ENCODE assay signal across 8 cellular contexts in the genomic region with DNA sequence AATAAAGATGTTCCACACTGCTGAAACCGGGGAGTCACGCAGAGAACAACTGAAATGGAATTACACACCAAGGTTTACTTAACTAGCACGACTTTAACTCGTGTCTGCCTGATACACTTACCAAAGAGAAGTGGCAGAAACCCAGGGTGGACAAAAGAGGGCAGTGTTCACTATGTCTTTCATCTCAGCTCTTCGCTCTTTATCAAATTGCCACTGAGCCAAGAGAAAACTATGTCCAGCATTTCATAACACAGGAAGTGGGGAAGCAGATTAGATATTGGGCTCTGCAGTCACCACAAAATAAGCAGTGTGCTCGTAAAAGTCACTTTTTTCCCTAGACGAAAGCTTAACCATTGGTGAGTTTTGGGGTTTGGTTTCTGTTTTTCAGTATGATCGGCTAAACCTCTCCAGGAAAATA.
DNase-seq lines count a peak whose midpoint lies in the region; ATAC-seq and TF ChIP-seq lines count a peak whose summit lies in the region.

No MANE protein-coding gene starts in this region.

- H3K4me3 Mint-ChIP-seq in nephron progenitor cell, result peak overlapping the region; percentile 59

- no peaks in the 10 kb centered on the region for H3K9me3 ChIP-seq in BLaER1 treated with 17β-estradiol and CSF1 and Interleukin-3, amounts not matched to agents 10 nM and 100 nM (replicated peaks in 1 of 11)

- H4K20me1 ChIP-seq in BLaER1 treated with 17β-estradiol and CSF1 and Interleukin-3, amounts not matched to agents 10 nM and 100 nM, result no peaks in the 10 kb centered on the region

- peaks cover 11 to 44% (median 20%) of the 10 kb centered on the region in 10 experiments; a peak in 19 of 20 replicates for H3K4me1 ChIP-seq in BLaER1 treated with 17β-estradiol and CSF1 and Interleukin-3, amounts not matched to agents 10 nM and 100 nM

- DNase-seq in NCI-H146 treated with DMSO at 0.1 percent for 48 hours (lab: John Stamatoyannopoulos, UW; ENCODE audit: unreplicated experiment), result peak; percentile 95
- peak; percentile 56 for DNase-seq in T1000 (lab: John Stamatoyannopoulos, UW)
- peak; percentile 96 for DNase-seq in fibroblast of peridontal ligament (ENCODE audit: extremely low read depth)
- peak; percentile 16 for DNase-seq in nephron progenitor cell
- DNase-seq in NCI-H446 treated with DMSO at 0.1 percent for 48 hours (lab: John Stamatoyannopoulos, UW), result no peak

- peak; percentile 58 for TF ChIP-seq CTCF in nephron progenitor cell (IDR thresholded peaks at IDR 0.05)

- H3K4me1 Mint-ChIP-seq in nephron progenitor cell, result peaks cover 51% of the 10 kb centered on the region

- H3K9me3 Mint-ChIP-seq in nephron progenitor cell, result no peaks in the 10 kb centered on the region

- no peaks in the 10 kb centered on the region for H3K27me3 ChIP-seq in BLaER1 treated with 17β-estradiol and CSF1 and Interleukin-3, amounts not matched to agents 10 nM and 100 nM

- H3K27me3 Mint-ChIP-seq in nephron progenitor cell (ENCODE audit: low read depth, poor library complexity), result peaks cover 11% of the 10 kb centered on the region

- H3K27ac Mint-ChIP-seq in nephron progenitor cell, result peak overlapping the region; percentile 55

- H3K9ac ChIP-seq in BLaER1 treated with 17β-estradiol and CSF1 and Interleukin-3, amounts not matched to agents 10 nM and 100 nM, result peak overlapping the region in 3 of 11 experiments; percentile 33 to 41 (median 34); a peak in 4 of 22 replicates

- H3K4me3 ChIP-seq in BLaER1 treated with 17β-estradiol and CSF1 and Interleukin-3, amounts not matched to agents 10 nM and 100 nM, result no peak overlapping the region

- peak overlapping the region in 5 of 11 experiments; percentile 19 to 56 (median 49); a peak in 9 of 22 replicates for H3K27ac ChIP-seq in BLaER1 treated with 17β-estradiol and CSF1 and Interleukin-3, amounts not matched to agents 10 nM and 100 nM

- H3K36me3 Mint-ChIP-seq in nephron progenitor cell (ENCODE audit: low read depth), result no peaks in the 10 kb centered on the region

- H3K4me2 ChIP-seq in BLaER1 treated with 17β-estradiol and CSF1 and Interleukin-3, amounts not matched to agents 10 nM and 100 nM, result peak overlapping the region in 8 of 11 experiments; percentile 4 to 69 (median 54); a peak in 14 of 22 replicates

- ATAC-seq in GM18870 (IDR thresholded peaks at IDR 0.05; ENCODE audit: unreplicated experiment) (peak; percentile 45), HG02970 (IDR thresholded peaks at IDR 0.05; ENCODE audit: low FRiP score, unreplicated experiment) (no peak)

- H3K36me3 ChIP-seq in BLaER1 treated with 17β-estradiol and CSF1 and Interleukin-3, amounts not matched to agents 10 nM and 100 nM, result no peaks in the 10 kb centered on the region
